In genomic region chr20:61131944-61132343, GRCh38 we compare ENCODE assay signal across 29 cellular contexts.
"Had no signal": no experiment of that assay in that cellular context is flagged by ENCODE, and none has a peak within 500 bp of the region (broad histone marks: within the 10 kb centered on the region; RNA-seq: fewer than 3 reads in every experiment).

No MANE protein-coding gene starts in this region.

- H3K27me3 Mint-ChIP-seq: stimulated activated memory B cell treated with anti-CD40 and anti-IgM and Interleukin-4, amounts not matched to agents 10 μg/mL and 1 μg/mL and 100 μg/mL, for 72 hours had no signal

- FAIRE-seq: urothelium cell line had no signal

- ATAC-seq: stimulated activated effector memory CD8-positive, alpha-beta T cell treated with anti-CD3 and anti-CD28 coated beads, Interleukin-12 subunit alpha, Interleukin-12 subunit beta, amount 100 ng/mL, for 72 hours; stimulated activated memory B cell treated with anti-CD40 and anti-IgM and Interleukin-4, amounts not matched to agents 10 μg/mL and 1 μg/mL and 100 μg/mL, for 72 hours; stimulated activated naive B cell treated with anti-CD40 and anti-IgM and Interleukin-4, amounts not matched to agents 10 μg/mL and 1 μg/mL and 100 μg/mL, for 72 hours; stimulated activated naive CD8-positive, alpha-beta T cell treated with anti-CD3 and anti-CD28 coated beads, Interleukin-15, amount 100 ng/mL, for 72 hours; stimulated activated naive CD8-positive, alpha-beta T cell treated with anti-CD3 and anti-CD28 coated beads, Interleukin-15, Interleukin-2, amounts not matched to agents 100 U/mL and 50 U/mL, for 24 hours; upper lobe of right lung had no signal

- H3K9me3 Mint-ChIP-seq: stimulated activated effector memory CD8-positive, alpha-beta T cell treated with anti-CD3 and anti-CD28 coated beads, Interleukin-12 subunit alpha, Interleukin-12 subunit beta, amount 100 ng/mL, for 72 hours; stimulated activated memory B cell treated with anti-CD40 and anti-IgM and Interleukin-4, amounts not matched to agents 10 μg/mL and 1 μg/mL and 100 μg/mL, for 72 hours; stimulated activated naive CD8-positive, alpha-beta T cell treated with anti-CD3 and anti-CD28 coated beads, Interleukin-15, amount 100 ng/mL, for 72 hours; stimulated activated naive CD8-positive, alpha-beta T cell treated with anti-CD3 and anti-CD28 coated beads, Interleukin-15, Interleukin-2, amounts not matched to agents 100 ng/mL and 50 ng/mL, for 24 hours; type B pancreatic cell had no signal

- H3K4me1 ChIP-seq: stomach, suprapubic skin, testis, thyroid gland, tibial artery, transverse colon, upper lobe of left lung, upper lobe of right lung, uterus, vagina had no signal

- H3K4me1 Mint-ChIP-seq: stimulated activated memory B cell treated with anti-CD40 and anti-IgM and Interleukin-4, amounts not matched to agents 10 μg/mL and 1 μg/mL and 100 μg/mL, for 72 hours; stimulated activated naive B cell treated with anti-CD40 and anti-IgM and Interleukin-4, amounts not matched to agents 10 μg/mL and 1 μg/mL and 100 μg/mL, for 72 hours had no signal

- H3K36me3 Mint-ChIP-seq: stimulated activated effector memory CD8-positive, alpha-beta T cell treated with anti-CD3 and anti-CD28 coated beads, Interleukin-12 subunit alpha, Interleukin-12 subunit beta, amount 100 ng/mL, for 72 hours; stimulated activated memory B cell treated with anti-CD40 and anti-IgM and Interleukin-4, amounts not matched to agents 10 μg/mL and 1 μg/mL and 100 μg/mL, for 72 hours; stimulated activated naive B cell treated with anti-CD40 and anti-IgM and Interleukin-4, amounts not matched to agents 10 μg/mL and 1 μg/mL and 100 μg/mL, for 72 hours; type B pancreatic cell had no signal

- H3K4me3 Mint-ChIP-seq: stimulated activated effector memory CD8-positive, alpha-beta T cell treated with anti-CD3 and anti-CD28 coated beads, Interleukin-12 subunit alpha, Interleukin-12 subunit beta, amount 100 ng/mL, for 72 hours; stimulated activated memory B cell treated with anti-CD40 and anti-IgM and Interleukin-4, amounts not matched to agents 10 μg/mL and 1 μg/mL and 100 μg/mL, for 72 hours; stimulated activated naive B cell treated with anti-CD40 and anti-IgM and Interleukin-4, amounts not matched to agents 10 μg/mL and 1 μg/mL and 100 μg/mL, for 72 hours; stimulated activated naive CD8-positive, alpha-beta T cell treated with anti-CD3 and anti-CD28 coated beads, Interleukin-15, amount 100 ng/mL, for 72 hours; stimulated activated naive CD8-positive, alpha-beta T cell treated with anti-CD3 and anti-CD28 coated beads, Interleukin-15, Interleukin-2, amounts not matched to agents 100 ng/mL and 50 ng/mL, for 24 hours; type B pancreatic cell had no signal

- H3K27ac Mint-ChIP-seq: stimulated activated effector memory CD8-positive, alpha-beta T cell treated with anti-CD3 and anti-CD28 coated beads, Interleukin-12 subunit alpha, Interleukin-12 subunit beta, amount 100 ng/mL, for 72 hours; stimulated activated memory B cell treated with anti-CD40 and anti-IgM and Interleukin-4, amounts not matched to agents 10 μg/mL and 1 μg/mL and 100 μg/mL, for 72 hours; stimulated activated naive B cell treated with anti-CD40 and anti-IgM and Interleukin-4, amounts not matched to agents 10 μg/mL and 1 μg/mL and 100 μg/mL, for 72 hours; stimulated activated naive CD8-positive, alpha-beta T cell treated with anti-CD3 and anti-CD28 coated beads, Interleukin-15, amount 100 ng/mL, for 72 hours; stimulated activated naive CD8-positive, alpha-beta T cell treated with anti-CD3 and anti-CD28 coated beads, Interleukin-15, Interleukin-2, amounts not matched to agents 100 ng/mL and 50 ng/mL, for 24 hours; type B pancreatic cell had no signal

- H3K36me3 ChIP-seq: stomach, suprapubic skin, thoracic aorta, thyroid gland, tibial artery, tibial nerve, transverse colon, upper lobe of left lung, upper lobe of right lung, uterus, vagina had no signal

- H3K27me3 ChIP-seq: testis, thyroid gland, tibial nerve, upper lobe of left lung, uterus, vagina had no signal

- DNase-seq: stimulated activated CD4-positive, alpha-beta T cell treated with anti-CD3 and anti-CD28 coated beads, Interleukin-2, amount 100 ng/mL, for 48 hours; stimulated activated CD4-positive, alpha-beta T cell treated with anti-CD3 and anti-CD28 coated beads, Interleukin-4, amount 100 ng/mL, for 1 hour; stimulated activated CD4-positive, alpha-beta T cell treated with anti-CD3 and anti-CD28 coated beads, Interleukin-4, amount 100 ng/mL, for 24 hours; stimulated activated CD4-positive, alpha-beta T cell treated with anti-CD3 and anti-CD28 coated beads, Interleukin-4, amount 100 ng/mL, for 4 hours; stimulated activated CD8-positive, alpha-beta memory T cell treated with anti-CD3 and anti-CD28 coated beads, Interleukin-4, amount 100 ng/mL, for 48 hours; stimulated activated naive B cell treated with anti-CD40 and anti-IgM and Interleukin-4, amounts not matched to agents 10 μg/mL and 1 μg/mL and 100 μg/mL, for 72 hours; stimulated activated naive CD4-positive, alpha-beta T cell; stimulated activated naive CD4-positive, alpha-beta T cell treated with Interleukin-2 at 50 U/mL for 16 hours; stimulated activated naive CD8-positive, alpha-beta T cell treated with anti-CD3 and anti-CD28 coated beads, Interleukin-15, amount 100 ng/mL, for 72 hours; stimulated activated naive CD8-positive, alpha-beta T cell treated with anti-CD3 and anti-CD28 coated beads, Interleukin-15, Interleukin-2, amounts not matched to agents 100 U/mL and 50 U/mL, for 24 hours; stomach; substantia nigra; testis; thyroid gland; tibial artery; transverse colon; trophoblast cell; upper lobe of left lung; upper lobe of right lung; uterus had no signal

- H3K27ac ChIP-seq: stomach, suprapubic skin, testis, thoracic aorta, thyroid gland, tibial artery, tibial nerve, transverse colon, upper lobe of left lung, upper lobe of right lung, uterus, vagina had no signal

- H3K9me3 ChIP-seq: stomach, suprapubic skin, testis, thoracic aorta, thyroid gland, tibial artery, tibial nerve, transverse colon, upper lobe of left lung, upper lobe of right lung, uterus, vagina had no signal

- H3K4me3 ChIP-seq: stomach, suprapubic skin, testis, thoracic aorta, thyroid gland, tibial artery, tibial nerve, transverse colon, upper lobe of left lung, upper lobe of right lung, uterus, vagina had no signal
